19 cellular contexts compared by ENCODE assay signal in the genomic region with DNA sequence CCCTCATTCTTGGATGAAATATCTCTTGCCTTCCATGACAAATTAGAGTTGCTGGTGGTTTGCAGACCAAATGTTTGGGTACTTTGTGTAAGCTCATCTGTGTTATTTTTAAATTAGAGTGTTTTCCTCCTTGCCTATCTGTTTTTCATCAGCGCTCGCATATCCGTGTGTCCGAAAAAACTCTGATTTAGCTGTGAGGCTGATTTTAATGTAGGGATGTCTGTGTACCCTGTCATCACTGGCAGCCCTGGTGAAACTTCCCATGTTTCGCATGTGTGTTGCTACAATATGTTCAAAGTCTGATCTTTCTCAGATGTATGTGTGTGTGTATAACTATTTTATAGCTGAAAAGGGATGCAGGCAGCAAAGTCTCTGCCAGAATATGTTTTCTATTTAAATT.
"Had no signal": no experiment of that assay in that cellular context is flagged by ENCODE, and none has a peak within 500 bp of the region (broad histone marks: within the 10 kb centered on the region; RNA-seq: fewer than 3 reads in every experiment).

No MANE protein-coding gene starts in this region.

- H3K27me3 Mint-ChIP-seq: naive thymus-derived CD8-positive, alpha-beta T cell; stimulated activated naive B cell treated with anti-CD40 and anti-IgM and Interleukin-4, amounts not matched to agents 10 μg/mL and 1 μg/mL and 100 μg/mL, for 72 hours; stimulated activated naive CD8-positive, alpha-beta T cell treated with anti-CD3 and anti-CD28 coated beads, Interleukin-15, amount 100 ng/mL, for 72 hours; type B pancreatic cell had no signal

- H3K27ac Mint-ChIP-seq: endodermal cell; naive thymus-derived CD8-positive, alpha-beta T cell; stimulated activated naive B cell treated with anti-CD40 and anti-IgM and Interleukin-4, amounts not matched to agents 10 μg/mL and 1 μg/mL and 100 μg/mL, for 72 hours; stimulated activated naive CD8-positive, alpha-beta T cell treated with anti-CD3 and anti-CD28 coated beads, Interleukin-15, amount 100 ng/mL, for 72 hours; type B pancreatic cell had no signal

- H3K9me3 ChIP-seq: colonic mucosa, heart left ventricle, mucosa of descending colon, thyroid gland had no signal

- H3K4me3 ChIP-seq: colonic mucosa, mucosa of descending colon, thyroid gland had no signal

- H3K4me1 ChIP-seq: colonic mucosa, thyroid gland had no signal

- H3K4me3 Mint-ChIP-seq: endodermal cell; naive thymus-derived CD8-positive, alpha-beta T cell; neural crest cell; stimulated activated naive B cell treated with anti-CD40 and anti-IgM and Interleukin-4, amounts not matched to agents 10 μg/mL and 1 μg/mL and 100 μg/mL, for 72 hours; stimulated activated naive CD8-positive, alpha-beta T cell treated with anti-CD3 and anti-CD28 coated beads, Interleukin-15, amount 100 ng/mL, for 72 hours; type B pancreatic cell had no signal

- H3K36me3 ChIP-seq: colonic mucosa, heart left ventricle, thyroid gland had no signal

- H3K4me1 Mint-ChIP-seq: naive thymus-derived CD8-positive, alpha-beta T cell; stimulated activated naive B cell treated with anti-CD40 and anti-IgM and Interleukin-4, amounts not matched to agents 10 μg/mL and 1 μg/mL and 100 μg/mL, for 72 hours; stimulated activated naive CD8-positive, alpha-beta T cell treated with anti-CD3 and anti-CD28 coated beads, Interleukin-15, amount 100 ng/mL, for 72 hours had no signal

- DNase-seq: colonic mucosa; dermis blood vessel endothelial cell; effector CD4-positive, alpha-beta T cell; endodermal cell; erythroblast; heart left ventricle; hypothalamus; kidney glomerular epithelial cell; mesendoderm; mucosa of descending colon; naive thymus-derived CD8-positive, alpha-beta T cell; posterior cingulate gyrus; stimulated activated CD4-positive, alpha-beta T cell treated with anti-CD3 and anti-CD28 coated beads, Interleukin-2, amount 100 ng/mL, for 24 hours; stimulated activated CD4-positive, alpha-beta T cell treated with anti-CD3 and anti-CD28 coated beads, Interleukin-4, amount 100 ng/mL, for 4 hours; stimulated activated naive B cell treated with anti-CD40 and anti-IgM and Interleukin-4, amounts not matched to agents 10 μg/mL and 1 μg/mL and 100 μg/mL, for 72 hours; stimulated activated naive CD8-positive, alpha-beta T cell treated with anti-CD3 and anti-CD28 coated beads, Interleukin-15, amount 100 ng/mL, for 72 hours; thyroid gland had no signal

- H3K27ac ChIP-seq: colonic mucosa, heart left ventricle, thyroid gland had no signal

- H3K27me3 ChIP-seq: colonic mucosa, heart left ventricle, thyroid gland had no signal

- H3K36me3 Mint-ChIP-seq: stimulated activated naive B cell treated with anti-CD40 and anti-IgM and Interleukin-4, amounts not matched to agents 10 μg/mL and 1 μg/mL and 100 μg/mL, for 72 hours had no signal

- H3K9me3 Mint-ChIP-seq: endodermal cell; naive thymus-derived CD8-positive, alpha-beta T cell; neural crest cell; stimulated activated naive B cell treated with anti-CD40 and anti-IgM and Interleukin-4, amounts not matched to agents 10 μg/mL and 1 μg/mL and 100 μg/mL, for 72 hours; stimulated activated naive CD8-positive, alpha-beta T cell treated with anti-CD3 and anti-CD28 coated beads, Interleukin-15, amount 100 ng/mL, for 72 hours; type B pancreatic cell had no signal
